ENCODE assay signal across 1 cellular context in the genomic region with DNA sequence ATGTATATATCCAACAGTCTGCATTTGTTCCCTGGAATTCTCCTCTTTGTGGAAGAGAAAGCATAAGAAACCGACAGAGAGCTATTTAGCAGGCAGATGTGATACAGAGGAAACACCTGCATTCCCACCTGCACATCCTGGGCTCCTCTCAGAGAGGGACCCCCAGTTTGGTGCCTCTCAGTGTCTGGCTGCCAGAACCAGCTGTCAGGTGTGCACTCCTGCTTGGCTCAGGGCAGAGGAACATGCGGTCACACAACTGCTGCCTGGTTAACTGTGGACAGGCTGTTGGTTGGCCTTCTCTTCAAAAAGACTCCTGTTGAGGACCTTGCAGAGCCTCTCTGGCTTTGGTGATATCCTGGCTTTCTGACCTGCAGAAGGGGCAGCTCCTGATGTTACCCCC.
TF ChIP-seq lines count a peak whose summit lies in the region.

No MANE protein-coding gene starts in this region.

TF ChIP-seq in GM23338, 12 proteins besides CTCF, POLR2A, EP300 and RAD21 (continued from another document):
- no peak for TF ChIP-seq JUNB (IDR thresholded peaks at IDR 0.05; ENCODE audit: unreplicated experiment)
- no peak for TF ChIP-seq EZH2 (IDR thresholded peaks at IDR 0.05; ENCODE audit: low read depth, unreplicated experiment)
- TF ChIP-seq STAT1 (IDR thresholded peaks at IDR 0.05; ENCODE audit: unreplicated experiment): no peak
- no peak for TF ChIP-seq POLR2AphosphoS5 (IDR thresholded peaks at IDR 0.05; ENCODE audit: low read depth)
- TF ChIP-seq, protein P1, sequence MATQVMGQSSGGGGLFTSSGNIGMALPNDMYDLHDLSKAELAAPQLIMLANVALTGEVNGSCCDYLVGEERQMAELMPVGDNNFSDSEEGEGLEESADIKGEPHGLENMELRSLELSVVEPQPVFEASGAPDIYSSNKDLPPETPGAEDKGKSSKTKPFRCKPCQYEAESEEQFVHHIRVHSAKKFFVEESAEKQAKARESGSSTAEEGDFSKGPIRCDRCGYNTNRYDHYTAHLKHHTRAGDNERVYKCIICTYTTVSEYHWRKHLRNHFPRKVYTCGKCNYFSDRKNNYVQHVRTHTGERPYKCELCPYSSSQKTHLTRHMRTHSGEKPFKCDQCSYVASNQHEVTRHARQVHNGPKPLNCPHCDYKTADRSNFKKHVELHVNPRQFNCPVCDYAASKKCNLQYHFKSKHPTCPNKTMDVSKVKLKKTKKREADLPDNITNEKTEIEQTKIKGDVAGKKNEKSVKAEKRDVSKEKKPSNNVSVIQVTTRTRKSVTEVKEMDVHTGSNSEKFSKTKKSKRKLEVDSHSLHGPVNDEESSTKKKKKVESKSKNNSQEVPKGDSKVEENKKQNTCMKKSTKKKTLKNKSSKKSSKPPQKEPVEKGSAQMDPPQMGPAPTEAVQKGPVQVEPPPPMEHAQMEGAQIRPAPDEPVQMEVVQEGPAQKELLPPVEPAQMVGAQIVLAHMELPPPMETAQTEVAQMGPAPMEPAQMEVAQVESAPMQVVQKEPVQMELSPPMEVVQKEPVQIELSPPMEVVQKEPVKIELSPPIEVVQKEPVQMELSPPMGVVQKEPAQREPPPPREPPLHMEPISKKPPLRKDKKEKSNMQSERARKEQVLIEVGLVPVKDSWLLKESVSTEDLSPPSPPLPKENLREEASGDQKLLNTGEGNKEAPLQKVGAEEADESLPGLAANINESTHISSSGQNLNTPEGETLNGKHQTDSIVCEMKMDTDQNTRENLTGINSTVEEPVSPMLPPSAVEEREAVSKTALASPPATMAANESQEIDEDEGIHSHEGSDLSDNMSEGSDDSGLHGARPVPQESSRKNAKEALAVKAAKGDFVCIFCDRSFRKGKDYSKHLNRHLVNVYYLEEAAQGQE (IDR thresholded peaks at IDR 0.05; ENCODE audit: unreplicated experiment): no peak
